Comparison of ENCODE assay signal across 1 cellular context in the genomic region with DNA sequence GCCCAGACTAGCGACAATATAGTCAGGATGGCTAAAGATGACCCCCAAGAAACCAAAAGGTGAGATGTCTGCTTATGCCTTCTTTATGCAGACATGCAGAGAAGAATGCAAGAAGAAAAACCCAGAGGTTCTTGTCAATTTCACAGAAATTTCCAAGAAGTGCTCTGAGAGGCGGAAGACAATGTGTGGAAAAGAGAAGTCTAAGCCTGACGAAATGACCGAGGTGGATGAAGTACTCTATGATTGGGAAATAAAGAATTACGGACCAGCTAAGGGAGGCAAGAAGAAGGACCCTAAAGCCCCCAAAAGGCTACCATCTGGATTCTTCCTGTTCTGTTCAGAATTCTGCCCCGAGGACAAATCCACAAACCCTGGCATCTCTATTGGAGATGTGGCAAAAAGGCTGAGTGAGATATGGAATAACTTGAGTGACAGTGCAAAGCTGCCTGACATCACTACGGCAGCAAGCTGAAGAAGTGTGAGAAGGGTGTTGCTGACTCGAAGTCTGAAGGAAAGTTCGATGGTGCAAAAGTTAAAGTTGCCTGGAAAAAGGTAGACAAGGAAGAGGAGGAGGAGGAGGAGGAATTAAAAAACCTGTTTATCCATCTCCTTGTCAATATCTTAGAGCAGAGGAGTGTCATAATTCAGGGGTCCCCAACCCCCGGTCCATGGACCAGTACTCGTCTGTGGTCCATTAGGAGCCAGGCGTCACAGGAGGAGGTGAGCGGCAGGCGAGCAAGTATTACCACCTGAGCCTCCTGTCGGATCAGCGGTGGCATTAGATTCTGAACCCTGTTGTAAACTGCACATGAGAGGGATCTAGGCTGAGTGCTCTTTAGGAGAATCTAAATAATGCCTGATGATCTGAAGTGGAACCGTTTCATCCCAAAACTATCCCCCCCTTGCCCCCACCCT.
TF ChIP-seq lines count a peak whose summit lies in the region.

No MANE protein-coding gene starts in this region.

TF ChIP-seq in GM12878, 131 proteins besides CTCF, POLR2A, EP300 and RAD21 (continued from another document):
- TF ChIP-seq, protein P1, sequence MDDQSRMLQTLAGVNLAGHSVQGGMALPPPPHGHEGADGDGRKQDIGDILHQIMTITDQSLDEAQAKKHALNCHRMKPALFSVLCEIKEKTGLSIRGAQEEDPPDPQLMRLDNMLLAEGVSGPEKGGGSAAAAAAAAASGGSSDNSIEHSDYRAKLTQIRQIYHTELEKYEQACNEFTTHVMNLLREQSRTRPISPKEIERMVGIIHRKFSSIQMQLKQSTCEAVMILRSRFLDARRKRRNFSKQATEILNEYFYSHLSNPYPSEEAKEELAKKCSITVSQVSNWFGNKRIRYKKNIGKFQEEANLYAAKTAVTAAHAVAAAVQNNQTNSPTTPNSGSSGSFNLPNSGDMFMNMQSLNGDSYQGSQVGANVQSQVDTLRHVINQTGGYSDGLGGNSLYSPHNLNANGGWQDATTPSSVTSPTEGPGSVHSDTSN (IDR thresholded peaks at IDR 0.05; ENCODE audit: insufficient replicate concordance, low read depth, low read length): peak; percentile 10
- no peak for TF ChIP-seq MEF2B (IDR thresholded peaks at IDR 0.05; ENCODE audit: partially characterized antibody, poor library complexity, severe bottlenecking)
